In genomic region chr1:106998431-106999002, GRCh38 we compare ENCODE assay signal across 18 cellular contexts. TPM values are rescaled to one million over a fixed set of nuclear protein-coding genes. Genes with fewer than 3 reads are reported as not detected.
DNase-seq lines count a peak whose midpoint lies in the region; ATAC-seq and TF ChIP-seq lines count a peak whose summit lies in the region.
"Had no signal": no experiment of that assay in that cellular context is flagged by ENCODE, and none has a peak within 500 bp of the region (broad histone marks: within the 10 kb centered on the region; RNA-seq: fewer than 3 reads in every experiment).

No MANE protein-coding gene starts in this region.

- TF ChIP-seq CTCF in PC-3 (conservative IDR thresholded peaks at IDR 0.05; ENCODE audit: low read depth, low read length), result no peak
- no peak for TF ChIP-seq CTCF in prostate gland (IDR thresholded peaks at IDR 0.05)

- H3K79me2 ChIP-seq in PC-3 (ENCODE audit: low read length), result no peaks in the 10 kb centered on the region

- CTCF ChIA-PET in PC-3 (lab: Charles Lee), result no interaction called here

- no peaks in the 10 kb centered on the region for H3K9me3 ChIP-seq in PC-3 (ENCODE audit: low read length)
- H3K9me3 ChIP-seq in prostate gland, result no peaks in the 10 kb centered on the region
- H3K9me3 ChIP-seq: A549 had no signal

- no peaks in the 10 kb centered on the region for H3K4me1 ChIP-seq in PC-3 (ENCODE audit: insufficient read depth, low read length)
- H3K4me1 ChIP-seq in prostate gland (replicated peaks), result no peaks in the 10 kb centered on the region
- H3K4me1 ChIP-seq: A549 had no signal

- BruUV-seq in PC-3 (replicated peaks; lab: Mats Ljungman, UMichigan), result no TSS peak

- WGBS in prostate gland, result 36% methylated on average over 3 of the region's 3 CpGs

- H3K4me3 ChIP-seq in PC-3 (ENCODE audit: low read length) (no peak overlapping the region), prostate gland (no peak overlapping the region)
- H3K4me3 ChIP-seq: A549, PC-9 had no signal

- intact Hi-C loops in PC-3 (cut with micrococcal nuclease), result no loop called here
- intact Hi-C loops in prostate gland (cut with DNase I), result no loop called here

- DNase-seq in NCI-H510A treated with DMSO at 0.1 percent for 48 hours (lab: John Stamatoyannopoulos, UW), result peak; percentile 12
- no peak for DNase-seq in NCI-H510A (lab: John Stamatoyannopoulos, UW)
- DNase-seq in PC-3, result no peak
- peak; percentile 71 for DNase-seq in prostate gland (ENCODE audit: low spot score)
- no peak for DNase-seq in NCI-H524 treated with DMSO at 0.1 percent for 48 hours (lab: John Stamatoyannopoulos, UW)
- DNase-seq: CD4-positive, alpha-beta memory T cell; DMS79; H7; HFFc6; Kasumi-1; NCI-H1092 treated with DMSO at 0.1 percent for 48 hours; NCI-H146; NCI-H2029 treated with DMSO at 0.1 percent for 48 hours; PC-9 had no signal

- H3F3A ChIP-seq in PC-3 (ENCODE audit: low read length, unreplicated experiment), result no peaks in the 10 kb centered on the region

- no peak overlapping the region for H3K27ac ChIP-seq in PC-3 (ENCODE audit: low read length)
- peak overlapping the region; percentile 41 to 51 for H3K27ac ChIP-seq in prostate gland
- H3K27ac ChIP-seq: A549, PC-9 had no signal

- no peak overlapping the region for H2AFZ ChIP-seq in PC-3 (ENCODE audit: low read length)
- H2AFZ ChIP-seq: PC-9 had no signal

- H3K9me2 ChIP-seq in PC-3 (replicated peaks; ENCODE audit: low read length), result no peaks in the 10 kb centered on the region

- no peak overlapping the region for H3K4me2 ChIP-seq in PC-3 (ENCODE audit: low read length)
- H3K4me2 ChIP-seq: A549, PC-9 had no signal

- POLR2A ChIA-PET in PC-3 (lab: Charles Lee; ENCODE audit: unreplicated experiment), result no interaction called here

- no peak for TF ChIP-seq POLR2A in prostate gland (IDR thresholded peaks at IDR 0.05)

- ATAC-seq in PC-3, result peak; percentile 49
- peak; percentile 95 for ATAC-seq in esophagus mucosa
- no peak for ATAC-seq in HG03565 (IDR thresholded peaks at IDR 0.05; ENCODE audit: unreplicated experiment)
- no peak for ATAC-seq in HG03045 (IDR thresholded peaks at IDR 0.05; ENCODE audit: unreplicated experiment)
- ATAC-seq: A549 had no signal

- H3K27me3 ChIP-seq in PC-3 (ENCODE audit: low read length), result no peaks in the 10 kb centered on the region
- no peaks in the 10 kb centered on the region for H3K27me3 ChIP-seq in prostate gland (replicated peaks; ENCODE audit: insufficient read depth)

- no peaks in the 10 kb centered on the region for H3K36me3 ChIP-seq in PC-3 (ENCODE audit: low read depth, low read length)
- H3K36me3 ChIP-seq in prostate gland, result no peaks in the 10 kb centered on the region

- H4K20me1 ChIP-seq in PC-3 (ENCODE audit: low read length), result no peaks in the 10 kb centered on the region

- no peak overlapping the region for H3K9ac ChIP-seq in PC-3 (ENCODE audit: low read length)

RNA-seq across cellular contexts. Expression of gene PRMT6, which starts 58.0 kb away (rescaled TPM):
- 20.5 and 20.7 TPM in 2 replicates for total RNA-seq in PC-3 (2014; rRNA removed)
- 9.0 TPM for total RNA-seq in esophagus mucosa
- total RNA-seq in prostate gland, result 10 to 100 TPM; 19.9 to 20.4 TPM

Comparison
In these comparisons a context has a peak if more than half of its experiments do, and no peak if none do; other contexts are left out.
1. DNase-seq: peak in NCI-H510A treated with DMSO at 0.1 percent for 48 hours (single experiment) and prostate gland (single experiment); none in NCI-H510A (single experiment), PC-3 (single experiment) and NCI-H524 treated with DMSO at 0.1 percent for 48 hours (single experiment).
2. ATAC-seq: peak in PC-3 (single experiment) and esophagus mucosa (single experiment); none in HG03565 (single experiment) and HG03045 (single experiment).